Comparison of ENCODE assay signal across 17 cellular contexts in genomic region chr2:213243189-213244044, GRCh38. TPM values are rescaled to one million over a fixed set of nuclear protein-coding genes. Genes with fewer than 3 reads are reported as not detected.
DNase-seq lines count a peak whose midpoint lies in the region; ATAC-seq, FAIRE-seq and TF ChIP-seq lines count a peak whose summit lies in the region.
"Had no signal": no experiment of that assay in that cellular context is flagged by ENCODE, and none has a peak within 500 bp of the region (broad histone marks: within the 10 kb centered on the region; RNA-seq: fewer than 3 reads in every experiment).

No MANE protein-coding gene starts in this region.

- H3K4me1 ChIP-seq in kidney (ENCODE audit: control insufficient read depth in 1 of 2, insufficient read depth in 1 of 2, low read depth in 1 of 2, low read length in 2 of 2), result no peaks in the 10 kb centered on the region
- H3K4me1 ChIP-seq: parathyroid adenoma had no signal

- intact Hi-C loops in activated CD4-positive, alpha-beta T cell treated with anti-CD3 and anti-CD28 coated beads for 36 hours (cut with DNase I, micrococcal nuclease), result loop anchor here in 1 of 2 experiments (10.0 kb wide), 1 partner anchor 559 kb away; no protein-coding TSS in a partner anchor
- intact Hi-C loops in posterior cingulate gyrus (cut with DNase I) (no loop called here), kidney (cut with DNase I) (no loop called here)

- CTCF ChIA-PET in activated CD4-positive, alpha-beta T cell treated with anti-CD3 and anti-CD28 coated beads for 36 hours (lab: Charles Lee), result interaction anchor here (0.6 to 2.2 kb wide), 4 partner anchors 24 to 1909 kb away, joined by 3 to 7 read pairs (median 3); no protein-coding TSS in a partner anchor

- no peaks in the 10 kb centered on the region for H3K36me3 Mint-ChIP-seq in activated CD4-positive, alpha-beta T cell treated with anti-CD3 and anti-CD28 coated beads for 36 hours (ENCODE audit: low read depth)
- no peaks in the 10 kb centered on the region for H3K36me3 Mint-ChIP-seq in naive B cell
- H3K36me3 Mint-ChIP-seq: activated naive CD4-positive, alpha-beta T cell treated with anti-CD3 and anti-CD28 coated beads, Interleukin-2, amount 10 ng/mL, durations not matched to agents 7 days and 5 days had no signal

- no peaks in the 10 kb centered on the region for H3K27me3 Mint-ChIP-seq in activated CD4-positive, alpha-beta T cell treated with anti-CD3 and anti-CD28 coated beads for 36 hours
- H3K27me3 Mint-ChIP-seq in naive B cell, result no peaks in the 10 kb centered on the region

- no peak for TF ChIP-seq CTCF in kidney (IDR thresholded peaks at IDR 0.05; ENCODE audit: borderline replicate concordance, extremely low read depth, insufficient read depth)

- no peak overlapping the region for H3K27ac ChIP-seq in kidney (ENCODE audit: low read depth in 2 of 2, low read length in 2 of 2)
- H3K27ac ChIP-seq: foreskin keratinocyte, parathyroid adenoma, thyroid gland, VCaP had no signal

- FAIRE-seq in kidney (lab: Jason Lieb, UNC), result no peak
- FAIRE-seq: K562 had no signal

- H3K9me3 Mint-ChIP-seq in activated CD4-positive, alpha-beta T cell treated with anti-CD3 and anti-CD28 coated beads for 36 hours (ENCODE audit: low read depth), result no peaks in the 10 kb centered on the region
- no peaks in the 10 kb centered on the region for H3K9me3 Mint-ChIP-seq in naive B cell
- H3K9me3 Mint-ChIP-seq: activated naive CD4-positive, alpha-beta T cell treated with anti-CD3 and anti-CD28 coated beads, Interleukin-2, amount 10 ng/mL, durations not matched to agents 7 days and 5 days had no signal

- H3K4me3 ChIP-seq in kidney (ENCODE audit: low read length in 2 of 2), result no peak overlapping the region
- H3K4me3 ChIP-seq: K562, thyroid gland had no signal

- DNase-seq in activated CD4-positive, alpha-beta T cell treated with anti-CD3 and anti-CD28 coated beads for 36 hours, result no peak
- no peak for DNase-seq in activated CD4-positive, alpha-beta T cell treated with anti-CD3 and anti-CD28 coated beads, Interleukin-2, amount 50 U/mL, for 48 hours
- DNase-seq in naive B cell, result no peak
- DNase-seq in posterior cingulate gyrus, result no peak
- DNase-seq in NCI-H146 treated with DMSO at 0.1 percent for 48 hours (lab: John Stamatoyannopoulos, UW; ENCODE audit: unreplicated experiment), result no peak
- no peak for DNase-seq in kidney
- DNase-seq: 8988T; activated naive CD4-positive, alpha-beta T cell treated with anti-CD3 and anti-CD28 coated beads, Interleukin-2, amount 10 ng/mL, durations not matched to agents 7 days and 5 days; EL; foreskin keratinocyte; NCI-H2081; thyroid gland had no signal

- peak overlapping the region; percentile 47 for H3K4me3 Mint-ChIP-seq in activated CD4-positive, alpha-beta T cell treated with anti-CD3 and anti-CD28 coated beads for 36 hours
- peak overlapping the region in 2 of 8 donors; percentile 20 to 69 for H3K4me3 Mint-ChIP-seq in naive B cell
- H3K4me3 Mint-ChIP-seq: activated naive CD4-positive, alpha-beta T cell treated with anti-CD3 and anti-CD28 coated beads, Interleukin-2, amount 10 ng/mL, durations not matched to agents 7 days and 5 days had no signal

- no peak for ATAC-seq in activated CD4-positive, alpha-beta T cell treated with anti-CD3 and anti-CD28 coated beads for 36 hours
- ATAC-seq in GM21526 (IDR thresholded peaks at IDR 0.05; ENCODE audit: low FRiP score, unreplicated experiment) (peak; percentile 33), HG03378 (IDR thresholded peaks at IDR 0.05; ENCODE audit: unreplicated experiment) (peak; percentile 26), naive B cell (ENCODE audit: low read depth in 2 of 2) (peak in 1 of 2 donors; percentile 21)
- ATAC-seq: foreskin keratinocyte, K562 had no signal

- H3K27ac Mint-ChIP-seq in activated CD4-positive, alpha-beta T cell treated with anti-CD3 and anti-CD28 coated beads for 36 hours, result peak overlapping the region; percentile 72
- peak overlapping the region in 4 of 6 donors; percentile 18 to 86 (median 58) for H3K27ac Mint-ChIP-seq in naive B cell
- H3K27ac Mint-ChIP-seq: activated naive CD4-positive, alpha-beta T cell treated with anti-CD3 and anti-CD28 coated beads, Interleukin-2, amount 10 ng/mL, durations not matched to agents 7 days and 5 days had no signal

- POLR2A ChIA-PET in activated CD4-positive, alpha-beta T cell treated with anti-CD3 and anti-CD28 coated beads for 36 hours (lab: Charles Lee), result no interaction called here

- H3K36me3 ChIP-seq in kidney (ENCODE audit: control insufficient read depth in 1 of 2, insufficient read depth in 2 of 2, low read length in 2 of 2), result no peaks in the 10 kb centered on the region
- H3K36me3 ChIP-seq: thyroid gland had no signal

- H3K9ac ChIP-seq in kidney (ENCODE audit: low read length in 2 of 2), result no peak overlapping the region
- H3K9ac ChIP-seq: parathyroid adenoma had no signal

- H3K9me3 ChIP-seq in kidney (ENCODE audit: control insufficient read depth in 1 of 2, low read length in 2 of 2), result no peaks in the 10 kb centered on the region
- H3K9me3 ChIP-seq: thyroid gland had no signal

- peaks cover 20% of the 10 kb centered on the region for H3K4me1 Mint-ChIP-seq in activated CD4-positive, alpha-beta T cell treated with anti-CD3 and anti-CD28 coated beads for 36 hours
- peaks cover 6 to 24% (median 22%) of the 10 kb centered on the region in 3 donors for H3K4me1 Mint-ChIP-seq in naive B cell

RNA-seq across cellular contexts. Expression of gene SPAG16, which starts 40.8 kb away (rescaled TPM):
- total RNA-seq in activated CD4-positive, alpha-beta T cell treated with anti-CD3 and anti-CD28 coated beads for 36 hours, result 10 to 100 TPM; 10.1 to 10.8 TPM
- polyA plus RNA-seq in naive B cell (ENCODE audit: low read depth in 6 of 6) (10 to 100 TPM in 5 of 6 donors, 1 to 10 TPM in 1; 8.4 to 19.7 (median 15.7) TPM), kidney (ENCODE audit: insufficient read depth, low read depth, low replicate concordance) (38.5 TPM)
- 35.9 TPM for total RNA-seq in kidney
